In the genomic region with DNA sequence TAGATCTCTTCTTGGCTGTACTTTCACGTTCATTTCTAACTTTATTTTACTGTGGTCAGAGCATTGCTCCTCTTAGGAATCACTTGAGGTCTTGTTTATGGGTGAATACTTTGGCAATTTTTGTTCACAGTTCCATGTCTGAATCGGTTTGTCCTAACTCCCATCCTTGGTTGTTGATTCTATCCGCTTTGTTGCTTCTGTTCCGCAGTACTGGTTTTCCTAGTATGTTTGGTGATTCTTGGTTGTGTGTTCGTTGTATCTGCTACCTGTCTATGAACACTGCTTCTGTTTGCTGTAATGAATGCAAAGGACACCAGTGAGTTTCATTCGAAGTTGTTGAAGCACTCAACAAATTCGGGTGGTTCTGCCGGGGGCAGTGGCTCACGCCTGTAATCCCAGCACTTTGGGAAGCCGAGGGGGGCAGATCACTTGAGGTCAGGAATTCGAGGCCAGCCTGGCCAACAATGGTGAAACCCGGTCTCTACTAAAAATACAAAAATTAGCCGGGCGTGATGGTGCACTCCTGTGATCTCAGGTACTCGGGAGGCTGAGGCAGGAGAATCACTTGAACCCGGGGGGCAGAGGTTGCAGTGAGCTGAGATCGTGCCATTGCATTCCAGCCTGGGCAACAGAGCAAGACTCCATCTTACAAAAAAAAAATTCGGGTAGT, we compare ENCODE assay signal across 17 cellular contexts. TPM values are rescaled to one million over a fixed set of nuclear protein-coding genes. Genes with fewer than 3 reads are reported as not detected.
DNase-seq lines count a peak whose midpoint lies in the region; TF ChIP-seq lines count a peak whose summit lies in the region.
"Not testable (repeated sequence)": the region's sequence is repeated elsewhere in the genome, so short reads cannot be mapped to it uniquely, and the experiment has no call there.
"Had no signal": no experiment of that assay in that cellular context is flagged by ENCODE, and none has a peak within 500 bp of the region (broad histone marks: within the 10 kb centered on the region; RNA-seq: fewer than 3 reads in every experiment).

No MANE protein-coding gene starts in this region.

- H3K79me2 ChIP-seq in PC-9 (ENCODE audit: low read depth); osteoblast (ENCODE audit: insufficient read depth, low read length): not testable (repeated sequence)

- H3K9me2 ChIP-seq in PC-9 (ENCODE audit: insufficient read depth), result not testable (repeated sequence)

- not testable (repeated sequence) for H3K4me3 ChIP-seq in PC-9; osteoblast (ENCODE audit: insufficient read depth, low read length); sigmoid colon; thyroid gland (replicated peaks in 1 of 3)

- not testable (repeated sequence) for TF ChIP-seq POLR2A in sigmoid colon (IDR thresholded peaks at IDR 0.05); thyroid gland (IDR thresholded peaks at IDR 0.05)

- not testable (repeated sequence) for H4K20me1 ChIP-seq in PC-9 (ENCODE audit: insufficient read depth); osteoblast (ENCODE audit: insufficient read depth, low read length)

- CTCF ChIA-PET in PC-9 (lab: Charles Lee), result not testable (repeated sequence)

- H3K27ac ChIP-seq in PC-9; osteoblast (ENCODE audit: low read depth, low read length); sigmoid colon: not testable (repeated sequence)
- H3K27ac ChIP-seq in thyroid gland, result peak overlapping the region; percentile 66 to 74 (median 70)

- peak; percentile 4 for DNase-seq in CD14-positive monocyte (ENCODE audit: low spot score)
- DNase-seq in PC-9, result not testable (repeated sequence)
- DNase-seq in activated effector memory CD4-positive, alpha-beta T cell treated with anti-CD3 and anti-CD28 coated beads, Interleukin-2, amount 50 U/mL, for 16 hours, result peak; percentile 49
- peak; percentile 29 for DNase-seq in chondrocyte (ENCODE audit: low spot score)
- peak; percentile 29 for DNase-seq in islet precursor cell
- DNase-seq in osteoblast (ENCODE audit: insufficient read length, low spot score, missing footprints), result peak; percentile 10
- peak; percentile 26 for DNase-seq in sigmoid colon
- DNase-seq in thyroid gland, result peak; percentile 61 to 66

- TF ChIP-seq CTCF in CD14-positive monocyte (IDR thresholded peaks at IDR 0.05); PC-9 (conservative IDR thresholded peaks at IDR 0.05); chondrocyte (IDR thresholded peaks at IDR 0.05); osteoblast (IDR thresholded peaks at IDR 0.05; ENCODE audit: extremely low read depth, low read depth, low read length); sigmoid colon (IDR thresholded peaks at IDR 0.05): not testable (repeated sequence)
- peak in 1 of 6 experiments; percentile 2 for TF ChIP-seq CTCF in thyroid gland (IDR thresholded peaks at IDR 0.05)

- not testable (repeated sequence) for H3K4me1 ChIP-seq in PC-9 (replicated peaks; ENCODE audit: insufficient read depth); osteoblast (ENCODE audit: insufficient read depth, low read length)
- H3K4me1 ChIP-seq in sigmoid colon (peaks cover 0 to 15% (median 10%) of the 10 kb centered on the region in 4 donors), thyroid gland (peaks cover 17 to 27% of the 10 kb centered on the region in 2 donors)

- not testable (repeated sequence) for H3K27me3 ChIP-seq in PC-9 (ENCODE audit: insufficient read depth, low read depth); osteoblast (ENCODE audit: insufficient read depth, low read length); thyroid gland
- peaks cover 0 to 42% (median 18%) of the 10 kb centered on the region in 3 donors for H3K27me3 ChIP-seq in sigmoid colon

- not testable (repeated sequence) for BruUV-seq in PC-9 (replicated peaks; lab: Mats Ljungman, UMichigan)

- 0 out of 2 replicates have a peak overlapping the region, but pooled peaks have one; percentile 59 for H2AFZ ChIP-seq in PC-9
- H2AFZ ChIP-seq in osteoblast (ENCODE audit: low read length), result not testable (repeated sequence)

- H3K36me3 Mint-ChIP-seq in CD14-positive monocyte, result peaks cover 2 to 17% of the 10 kb centered on the region in 2 donors
- H3K36me3 Mint-ChIP-seq in chondrocyte (ENCODE audit: low read depth), result not testable (repeated sequence)

- H3K27me3 Mint-ChIP-seq in CD14-positive monocyte (ENCODE audit: low read depth in 3 of 3); chondrocyte (ENCODE audit: low read depth): not testable (repeated sequence)

- H3K36me3 ChIP-seq in PC-9 (ENCODE audit: low read depth); osteoblast (ENCODE audit: insufficient read depth, low read length); sigmoid colon; thyroid gland: not testable (repeated sequence)

- not testable (repeated sequence) for H3K4me3 Mint-ChIP-seq in CD14-positive monocyte; chondrocyte (ENCODE audit: unreplicated experiment)

- peaks cover 27% of the 10 kb centered on the region; the same call in 1 of the 2 replicates for H3F3A ChIP-seq in PC-9 (ENCODE audit: insufficient read depth, low read depth)

- H3K4me1 Mint-ChIP-seq in CD14-positive monocyte, result peaks cover 43% of the 10 kb centered on the region
- not testable (repeated sequence) for H3K4me1 Mint-ChIP-seq in chondrocyte (ENCODE audit: low read depth)

- POLR2A ChIA-PET in PC-9 (lab: Charles Lee; ENCODE audit: unreplicated experiment), result not testable (repeated sequence)

- TF ChIP-seq EP300 in sigmoid colon (IDR thresholded peaks at IDR 0.05), result not testable (repeated sequence)

- H3K4me2 ChIP-seq in PC-9; osteoblast (ENCODE audit: insufficient read depth, low read length): not testable (repeated sequence)

- peaks cover 12% of the 10 kb centered on the region for H3K9me3 ChIP-seq in PC-9 (ENCODE audit: insufficient read depth, low read depth)
- H3K9me3 ChIP-seq in osteoblast (ENCODE audit: low read depth, low read length); sigmoid colon; thyroid gland: not testable (repeated sequence)

- intact Hi-C loops in CD14-positive monocyte (cut with micrococcal nuclease), result loop anchor here (5.0 to 10.0 kb wide), 2 partner anchors 35 to 258 kb away; no protein-coding TSS in a partner anchor
- intact Hi-C loops in PC-9 (cut with micrococcal nuclease; ENCODE audit: unreplicated experiment); sigmoid colon (cut with DNase I); thyroid gland (cut with DNase I): not testable (repeated sequence)

- WGBS in sigmoid colon, 2 donors, result 91 to 94% methylated on average over 18 of the region's 18 CpGs
- 38 to 42% methylated on average over 18 of the region's 18 CpGs for WGBS in thyroid gland, 2 donors

- H3K9me3 Mint-ChIP-seq in CD14-positive monocyte, result peaks cover 0 to 13% (median 0%) of the 10 kb centered on the region in 7 donors
- not testable (repeated sequence) for H3K9me3 Mint-ChIP-seq in chondrocyte (ENCODE audit: low read depth)

- H3K27ac Mint-ChIP-seq in CD14-positive monocyte, result peak overlapping the region; percentile 76 to 91 (median 84)
- H3K27ac Mint-ChIP-seq in chondrocyte (ENCODE audit: unreplicated experiment), result not testable (repeated sequence)

RNA-seq across cellular contexts. Expression of gene ASGR1, which starts 6.5 kb away (rescaled TPM):
- 100 to 1,000 TPM; 114 to 126 TPM for polyA plus RNA-seq in CD14-positive monocyte
- 3.5 and 5.9 TPM in 2 replicates for total RNA-seq in PC-9 (2021)
- 0.46 to 1.9 TPM (median 0.97 TPM) in 3 replicates for total RNA-seq in chondrocyte
- 0.88 and 1.1 TPM in 2 replicates for total RNA-seq in osteoblast
- total RNA-seq in sigmoid colon, result under 1 TPM in 2 of 4 donors, not detected in 2; 0.36 to 0.55 TPM
- 1 to 10 TPM; 1.7 to 2.4 (median 2.3) TPM for polyA plus RNA-seq in sigmoid colon
- 1 to 10 TPM in 3 of 4 donors, not detected in 1; 3.0 to 6.5 (median 3.3) TPM for total RNA-seq in thyroid gland
- total RNA-seq: CD4-positive, alpha-beta memory T cell; CD4-positive, CD25-positive, alpha-beta regulatory T cell had no signal
- polyA plus RNA-seq: CD4-positive, alpha-beta memory T cell; CD8-positive, alpha-beta memory T cell had no signal

RNA-seq across cellular contexts. Expression of gene DLG4, which starts 47.0 kb away (rescaled TPM):
- under 1 TPM; 0.37 to 0.39 TPM for polyA plus RNA-seq in CD14-positive monocyte
- total RNA-seq in PC-9 (2021), result 27.1 and 32.8 TPM in 2 replicates
- 28.3 to 34.4 TPM (median 31.3 TPM) in 3 replicates for total RNA-seq in chondrocyte
- total RNA-seq in osteoblast, result 10.1 and 11.8 TPM in 2 replicates
- total RNA-seq in sigmoid colon, result 10 to 100 TPM; 14.6 to 27.4 (median 16.7) TPM
- polyA plus RNA-seq in sigmoid colon, result 1 to 10 TPM; 1.6 to 8.3 (median 5.4) TPM
- total RNA-seq in thyroid gland, result 10 to 100 TPM in 2 of 4 donors, 1 to 10 TPM in 2; 6.8 to 21.5 (median 12.4) TPM

RNA-seq across cellular contexts. Expression of gene ACADVL, which starts 47.1 kb away (rescaled TPM):
- polyA plus RNA-seq in CD14-positive monocyte (100 to 1,000 TPM; 152 to 154 TPM), sigmoid colon (100 to 1,000 TPM; 211 to 587 (median 491) TPM)
- total RNA-seq in PC-9 (2021) (531 and 604 TPM in 2 replicates), chondrocyte (427 to 584 TPM (median 454 TPM) in 3 replicates), osteoblast (162 and 163 TPM in 2 replicates), sigmoid colon (100 to 1,000 TPM; 311 to 569 (median 338) TPM), thyroid gland (1,000 to 10,000 TPM in 1 of 4 donors, 100 to 1,000 TPM in 3; 581 to 1,743 (median 795) TPM)

RNA-seq across cellular contexts. Expression of gene ASGR2, which starts 58.0 kb away (rescaled TPM):
- 10 to 100 TPM; 53.3 to 78.3 TPM for polyA plus RNA-seq in CD14-positive monocyte
- not detected in 2 replicates for total RNA-seq in PC-9 (2021)
- total RNA-seq in chondrocyte, result not detected in 3 replicates
- under 0.01 TPM in 1 of 2 replicates, not detected in the other for total RNA-seq in osteoblast
- 1 to 10 TPM in 1 of 4 donors, not detected in 3; 2.4 TPM for total RNA-seq in sigmoid colon
- 1 to 10 TPM in 2 of 3 donors, not detected in 1; 1.0 to 1.6 TPM for polyA plus RNA-seq in sigmoid colon
- 1 to 10 TPM in 1 of 4 donors, not detected in 3; 1.0 TPM for total RNA-seq in thyroid gland
- total RNA-seq: A172; B cell; CD4-positive, alpha-beta memory T cell; CD4-positive, CD25-positive, alpha-beta regulatory T cell; CD8-positive, alpha-beta memory T cell; Daoy; G401; GM12878 had no signal
- polyA plus RNA-seq: BJ; CD4-positive, alpha-beta memory T cell; CD4-positive, CD25-positive, alpha-beta regulatory T cell; CD8-positive, alpha-beta memory T cell; GM12878 had no signal
